In the genomic region with DNA sequence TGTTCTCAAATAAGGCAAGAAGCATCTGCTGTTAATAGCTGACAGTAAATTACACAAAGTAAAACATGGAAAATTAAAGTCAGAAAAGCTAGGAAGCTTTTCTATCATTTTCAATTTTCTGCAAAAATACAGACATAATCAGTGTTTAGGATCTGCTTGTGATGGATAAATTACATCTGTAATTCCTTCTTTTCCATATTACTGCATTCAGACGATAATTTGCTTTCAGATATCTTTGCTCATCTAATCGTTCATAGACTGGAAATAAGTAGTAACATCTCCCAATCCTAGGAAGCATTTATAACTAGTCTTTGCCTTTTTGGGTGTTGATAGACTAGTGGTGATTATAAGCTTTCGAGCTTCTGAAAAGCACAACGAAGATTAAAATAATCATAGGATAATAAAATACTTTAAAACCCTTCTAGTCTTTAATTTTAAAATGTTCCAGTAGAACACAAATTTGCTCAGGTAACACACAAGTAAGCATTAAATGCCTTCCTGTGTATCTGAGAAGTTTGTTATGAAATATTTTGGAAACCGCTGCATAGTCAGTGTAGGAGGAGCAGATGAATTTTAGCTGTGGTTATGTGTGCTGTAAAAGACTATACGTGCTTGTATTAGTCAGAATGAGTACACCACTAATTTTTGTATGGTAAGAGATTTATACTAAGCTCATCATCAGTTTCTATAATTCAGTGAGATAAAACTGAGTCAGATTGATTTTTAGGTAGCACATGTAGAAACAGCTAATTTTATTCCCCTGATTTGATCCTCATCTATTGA, we compare ENCODE assay signal across 9 cellular contexts. TPM values are rescaled to one million over a fixed set of nuclear protein-coding genes. Genes with fewer than 3 reads are reported as not detected.
DNase-seq lines count a peak whose midpoint lies in the region; ATAC-seq and TF ChIP-seq lines count a peak whose summit lies in the region.
"Had no signal": no experiment of that assay in that cellular context is flagged by ENCODE, and none has a peak within 500 bp of the region (broad histone marks: within the 10 kb centered on the region; RNA-seq: fewer than 3 reads in every experiment).

No MANE protein-coding gene starts in this region.

- H3K36me3 Mint-ChIP-seq in activated naive CD4-positive, alpha-beta T cell treated with anti-CD3 and anti-CD28 coated beads, Interleukin-2, amount 50 U/mL, for 72 hours: peaks cover 0 to 24% of the 10 kb centered on the region in 2 donors
- peaks cover 77% of the 10 kb centered on the region for H3K36me3 Mint-ChIP-seq in activated T-helper 17 cell treated with anti-CD3 and anti-CD28 coated beads, Interleukin-2, amount 50 U/mL, for 72 hours (ENCODE audit: low read depth)

- intact Hi-C loops in upper lobe of right lung (cut with DNase I): no loop called here
- intact Hi-C loops in posterior cingulate gyrus (cut with DNase I): loop anchor here (10.0 kb wide), 1 partner anchor 75 kb away; no protein-coding TSS in a partner anchor

- H3K27ac Mint-ChIP-seq in activated naive CD4-positive, alpha-beta T cell treated with anti-CD3 and anti-CD28 coated beads, Interleukin-2, amount 50 U/mL, for 72 hours: peak overlapping the region in 1 of 2 donors; percentile 82
- peak overlapping the region; percentile 96 for H3K27ac Mint-ChIP-seq in activated T-helper 17 cell treated with anti-CD3 and anti-CD28 coated beads, Interleukin-2, amount 50 U/mL, for 72 hours

- peak overlapping the region; percentile 58 for H3K27ac ChIP-seq in upper lobe of right lung
- H3K27ac ChIP-seq: C4-2B had no signal

- DNase-seq in activated naive CD4-positive, alpha-beta T cell treated with anti-CD3 and anti-CD28 coated beads, Interleukin-2, amount 50 U/mL, for 72 hours (ENCODE audit: low spot score in 2 of 2): no peak
- DNase-seq in activated naive CD4-positive, alpha-beta T cell treated with anti-CD3 and anti-CD28 coated beads, Interleukin-2, amount 50 U/mL, for 16 hours: no peak
- DNase-seq in iris pigment epithelial cell (ENCODE audit: low read depth): peak; percentile 65
- DNase-seq in upper lobe of right lung: no peak
- no peak for DNase-seq in posterior cingulate gyrus
- DNase-seq in NK-92 (lab: John Stamatoyannopoulos, UW; ENCODE audit: unreplicated experiment): no peak

- no peak for TF ChIP-seq CTCF in upper lobe of right lung (IDR thresholded peaks at IDR 0.05)

- peaks cover 73% of the 10 kb centered on the region for H3K4me1 ChIP-seq in upper lobe of right lung

- no peaks in the 10 kb centered on the region for H3K9me3 ChIP-seq in upper lobe of right lung

- no peaks in the 10 kb centered on the region for H3K27me3 ChIP-seq in upper lobe of right lung

- H3K36me3 ChIP-seq in upper lobe of right lung: peaks cover 8% of the 10 kb centered on the region

- peak; percentile 91 to 94 for ATAC-seq in activated naive CD4-positive, alpha-beta T cell treated with anti-CD3 and anti-CD28 coated beads, Interleukin-2, amount 50 U/mL, for 72 hours
- ATAC-seq in activated T-helper 17 cell treated with anti-CD3 and anti-CD28 coated beads, Interleukin-2, amount 50 U/mL, for 72 hours (replicated peaks): peak; percentile 92
- ATAC-seq in upper lobe of right lung (peak; percentile 31), HG03565 (IDR thresholded peaks at IDR 0.05; ENCODE audit: unreplicated experiment) (no peak)

- H3K4me1 Mint-ChIP-seq in activated T-helper 17 cell treated with anti-CD3 and anti-CD28 coated beads, Interleukin-2, amount 50 U/mL, for 72 hours: peaks cover 41% of the 10 kb centered on the region

- no peaks in the 10 kb centered on the region for H3K27me3 Mint-ChIP-seq in activated T-helper 17 cell treated with anti-CD3 and anti-CD28 coated beads, Interleukin-2, amount 50 U/mL, for 72 hours

- no peak overlapping the region for H3K4me3 ChIP-seq in upper lobe of right lung

- H3K4me3 Mint-ChIP-seq in activated T-helper 17 cell treated with anti-CD3 and anti-CD28 coated beads, Interleukin-2, amount 50 U/mL, for 72 hours: peak overlapping the region; percentile 76

- no peaks in the 10 kb centered on the region for H3K9me3 Mint-ChIP-seq in activated naive CD4-positive, alpha-beta T cell treated with anti-CD3 and anti-CD28 coated beads, Interleukin-2, amount 50 U/mL, for 72 hours
- H3K9me3 Mint-ChIP-seq in activated T-helper 17 cell treated with anti-CD3 and anti-CD28 coated beads, Interleukin-2, amount 50 U/mL, for 72 hours: no peaks in the 10 kb centered on the region

RNA-seq across cellular contexts. Expression of a gene that starts 41.0 kb away (rescaled TPM):
- 100 to 1,000 TPM; 406 to 425 TPM for total RNA-seq in activated naive CD4-positive, alpha-beta T cell treated with anti-CD3 and anti-CD28 coated beads, Interleukin-2, amount 50 U/mL, for 72 hours
- 100 to 1,000 TPM; 322 to 452 TPM for total RNA-seq in activated T-helper 17 cell treated with anti-CD3 and anti-CD28 coated beads, Interleukin-2, amount 50 U/mL, for 72 hours
- 229 TPM for total RNA-seq in upper lobe of right lung
